In genomic region chr3:79016587-79017380, GRCh38 we compare ENCODE assay signal across 9 cellular contexts.
DNase-seq lines count a peak whose midpoint lies in the region; ATAC-seq and TF ChIP-seq lines count a peak whose summit lies in the region.
"Had no signal": no experiment of that assay in that cellular context is flagged by ENCODE, and none has a peak within 500 bp of the region (broad histone marks: within the 10 kb centered on the region; RNA-seq: fewer than 3 reads in every experiment).

No MANE protein-coding gene starts in this region.

- H3K27me3 ChIP-seq in cardiac muscle cell (no peaks in the 10 kb centered on the region), breast epithelium (no peaks in the 10 kb centered on the region), upper lobe of right lung (no peaks in the 10 kb centered on the region)

- H3K36me3 ChIP-seq in cardiac muscle cell (no peaks in the 10 kb centered on the region), breast epithelium (no peaks in the 10 kb centered on the region), upper lobe of right lung (no peaks in the 10 kb centered on the region)

- peaks cover 47% of the 10 kb centered on the region for H3K4me1 ChIP-seq in cardiac muscle cell (ENCODE audit: low read depth)
- no peaks in the 10 kb centered on the region for H3K4me1 ChIP-seq in breast epithelium
- no peaks in the 10 kb centered on the region for H3K4me1 ChIP-seq in upper lobe of right lung

- H3K9me3 ChIP-seq in cardiac muscle cell (ENCODE audit: low read depth) (no peaks in the 10 kb centered on the region), breast epithelium (no peaks in the 10 kb centered on the region), upper lobe of right lung (no peaks in the 10 kb centered on the region)

- H3K27ac ChIP-seq in cardiac muscle cell (no peak overlapping the region), breast epithelium (no peak overlapping the region), upper lobe of right lung (no peak overlapping the region)

- no peak for TF ChIP-seq CTCF in cardiac muscle cell (IDR thresholded peaks at IDR 0.05; ENCODE audit: low read depth, low read length)
- TF ChIP-seq CTCF in breast epithelium (IDR thresholded peaks at IDR 0.05), result no peak
- TF ChIP-seq CTCF in upper lobe of right lung (IDR thresholded peaks at IDR 0.05), result no peak

- intact Hi-C loops in left ventricle myocardium superior (cut with micrococcal nuclease) (no loop called here), breast epithelium (cut with DNase I; ENCODE audit: low total_unique reads) (no loop called here), upper lobe of right lung (cut with DNase I) (no loop called here)

- no peak for ATAC-seq in left ventricle myocardium superior
- ATAC-seq in upper lobe of right lung, result no peak
- no peak for ATAC-seq in GM21825 (IDR thresholded peaks at IDR 0.05; ENCODE audit: unreplicated experiment)

- H3K4me3 ChIP-seq in cardiac muscle cell (peak overlapping the region; percentile 83), breast epithelium (peak overlapping the region; percentile 78 to 79 (median 79)), upper lobe of right lung (peak overlapping the region; percentile 64)

- no peak for TF ChIP-seq POLR2A in breast epithelium (IDR thresholded peaks at IDR 0.05)

- DNase-seq in cardiac muscle cell (ENCODE audit: low read depth in 1 of 2, low spot score in 1 of 2), result no peak
- DNase-seq in left ventricle myocardium superior, result no peak
- no peak for DNase-seq in breast epithelium (ENCODE audit: low spot score in 2 of 2)
- DNase-seq in left kidney (ENCODE audit: low read depth, low spot score), result peak; percentile 62
- DNase-seq in upper lobe of right lung, result no peak
- DNase-seq in NOMO-1 treated with DMSO at 0.1 percent for 48 hours (lab: John Stamatoyannopoulos, UW; ENCODE audit: unreplicated experiment), result no peak
- DNase-seq in SKM-1 (lab: John Stamatoyannopoulos, UW; ENCODE audit: unreplicated experiment), result no peak
- DNase-seq: activated CD8-positive, alpha-beta memory T cell treated with anti-CD3 and anti-CD28 coated beads, Interleukin-2, amount 50 U/mL, for 4 hours had no signal
